ENCODE assay signal across 32 cellular contexts in the genomic region with DNA sequence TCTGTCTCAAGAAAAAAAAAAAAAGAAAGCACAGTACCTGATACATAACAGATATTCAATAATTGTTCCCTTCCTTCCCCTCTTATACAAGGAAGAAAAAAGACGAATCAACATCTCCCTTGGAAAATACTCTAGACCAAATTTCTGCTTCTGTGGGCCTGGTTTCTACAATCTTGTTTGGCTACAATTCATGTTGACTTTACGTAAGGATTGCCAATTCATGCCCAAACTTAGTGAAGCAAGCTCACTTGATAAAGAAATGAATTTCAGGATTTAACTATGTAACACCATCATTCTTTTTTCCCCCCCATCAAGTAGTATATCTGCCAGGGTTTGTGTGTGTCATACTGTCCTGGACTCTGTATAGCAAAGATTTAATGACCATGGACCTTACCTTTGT.
"Had no signal": no experiment of that assay in that cellular context is flagged by ENCODE, and none has a peak within 500 bp of the region (broad histone marks: within the 10 kb centered on the region; RNA-seq: fewer than 3 reads in every experiment).

No MANE protein-coding gene starts in this region.

- H3K9me3 Mint-ChIP-seq: activated B cell treated with CpG ODN at 0.5 μM for 24 hours; activated CD8-positive, alpha-beta T cell treated with anti-CD3 and anti-CD28 coated beads for 36 hours; activated T-cell treated with anti-CD3 and anti-CD28 coated beads, Interleukin-2, amount 50 U/mL, for 4 hours; activated T-helper 17 cell treated with anti-CD3 and anti-CD28 coated beads, Interleukin-2, amount 50 U/mL, for 72 hours; T-helper 2 cell treated with Interferon-gamma antibody and Interleukin-4, amounts not matched to agents 5 μg/mL and 100 μg/mL, for 36 hours had no signal

- H3K27me3 Mint-ChIP-seq: activated B cell treated with CpG ODN at 0.5 μM for 24 hours; activated CD8-positive, alpha-beta T cell treated with anti-CD3 and anti-CD28 coated beads for 36 hours; activated naive CD8-positive, alpha-beta T cell; activated T-helper 17 cell treated with anti-CD3 and anti-CD28 coated beads, Interleukin-2, amount 50 U/mL, for 72 hours; T-helper 17 cell had no signal

- DNase-seq: activated B cell treated with CpG ODN at 0.5 μM for 24 hours; activated CD4-positive, alpha-beta T cell treated with anti-CD3 and anti-CD28 coated beads for 48 hours; activated CD4-positive, alpha-beta T cell treated with anti-CD3 and anti-CD28 coated beads, Interleukin-2, amount 50 U/mL, for 1 hour; activated CD4-positive, alpha-beta T cell treated with anti-CD3 and anti-CD28 coated beads, Interleukin-2, amount 50 U/mL, for 48 hours; activated CD8-positive, alpha-beta memory T cell treated with anti-CD3 and anti-CD28 coated beads for 24 hours; activated CD8-positive, alpha-beta T cell treated with anti-CD3 and anti-CD28 coated beads for 36 hours; activated effector memory CD4-positive, alpha-beta T cell treated with Interleukin-2 at 50 U/mL for 16 hours; activated gamma-delta T cell treated with Interleukin-2 at 50 U/mL for 16 hours; activated naive CD4-positive, alpha-beta T cell treated with anti-CD3 and anti-CD28 coated beads, Interleukin-2, amount 50 U/mL, for 16 hours; activated naive CD4-positive, alpha-beta T cell treated with Interleukin-2 at 50 U/mL for 16 hours; activated T-cell treated with anti-CD3 and anti-CD28 coated beads, Interleukin-2, amount 50 U/mL, for 4 hours; amniotic stem cell; anterior cingulate cortex; caudate nucleus; effector CD8-positive, alpha-beta T cell; esophagus squamous epithelium; foreskin fibroblast; head of caudate nucleus; T-helper 1 cell; T-helper 17 cell; T1000; WERI-Rb-1 had no signal

- H3K4me3 Mint-ChIP-seq: activated B cell treated with CpG ODN at 0.5 μM for 24 hours; activated CD8-positive, alpha-beta T cell treated with anti-CD3 and anti-CD28 coated beads for 36 hours; activated naive CD8-positive, alpha-beta T cell; activated T-cell treated with anti-CD3 and anti-CD28 coated beads, Interleukin-2, amount 50 U/mL, for 4 hours; activated T-helper 17 cell treated with anti-CD3 and anti-CD28 coated beads, Interleukin-2, amount 50 U/mL, for 72 hours; T-helper 17 cell; T-helper 2 cell treated with Interferon-gamma antibody and Interleukin-4, amounts not matched to agents 5 μg/mL and 100 μg/mL, for 36 hours had no signal

- H3K4me1 Mint-ChIP-seq: activated B cell treated with CpG ODN at 0.5 μM for 24 hours had no signal

- H3K4me3 ChIP-seq: esophagus squamous epithelium had no signal

- ATAC-seq: activated CD4-positive, CD25-positive, alpha-beta regulatory T cell treated with anti-CD3 and anti-CD28 coated beads, Interleukin-2, amount 50 U/mL, for 24 hours; activated CD8-positive, alpha-beta T cell treated with anti-CD3 and anti-CD28 coated beads for 36 hours; activated T-cell treated with anti-CD3 and anti-CD28 coated beads, Interleukin-2, amount 50 U/mL, for 4 hours; activated T-helper 17 cell treated with anti-CD3 and anti-CD28 coated beads, Interleukin-2, amount 50 U/mL, for 72 hours; T-helper 17 cell had no signal

- H3K27ac ChIP-seq: epithelial cell of prostate, esophagus squamous epithelium, WERI-Rb-1 had no signal

- H3K36me3 ChIP-seq: esophagus squamous epithelium, WERI-Rb-1 had no signal

- H3K27ac Mint-ChIP-seq: activated B cell treated with CpG ODN at 0.5 μM for 24 hours; activated CD8-positive, alpha-beta T cell treated with anti-CD3 and anti-CD28 coated beads for 36 hours; activated naive CD8-positive, alpha-beta T cell; activated T-helper 17 cell treated with anti-CD3 and anti-CD28 coated beads, Interleukin-2, amount 50 U/mL, for 72 hours; T-helper 17 cell; T-helper 2 cell treated with Interferon-gamma antibody and Interleukin-4, amounts not matched to agents 5 μg/mL and 100 μg/mL, for 36 hours had no signal

- FAIRE-seq: astrocyte, colon, endometrium, endothelial cell of umbilical vein, frontal cortex had no signal

- H3K27me3 ChIP-seq: esophagus squamous epithelium had no signal

- H3K9me3 ChIP-seq: esophagus squamous epithelium had no signal
